In genomic region chr20:31722388-31723281, GRCh38 we compare ENCODE assay signal across 1 cellular context.
TF ChIP-seq lines count a peak whose summit lies in the region.

BCL2L1 (minus strand) TSS chr20:31722868; CDS start chr20:31722218, 650 bp downstream.

TF ChIP-seq in GM23338, 12 proteins besides CTCF, POLR2A, EP300 and RAD21 (continued from another document):
- TF ChIP-seq ZNF462 (CRISPR knock-in tag; IDR thresholded peaks at IDR 0.05): no peak
- no peak for TF ChIP-seq EZH2phosphoT487 (IDR thresholded peaks at IDR 0.05; ENCODE audit: unreplicated experiment)
